8 cellular contexts compared by ENCODE assay signal in genomic region chr2:74250189-74250631, GRCh38. TPM values are rescaled to one million over a fixed set of nuclear protein-coding genes. Genes with fewer than 3 reads are reported as not detected.
A peak's percentile ranks its signal among the peaks of the same experiment; 100 is the strongest.
DNase-seq lines count a peak whose midpoint lies in the region; ATAC-seq and TF ChIP-seq lines count a peak whose summit lies in the region.

No MANE protein-coding gene starts in this region.

- no peaks in the 10 kb centered on the region for H3K36me3 Mint-ChIP-seq in activated CD4-positive, alpha-beta memory T cell treated with anti-CD3 and anti-CD28 coated beads, Interleukin-2, amount 10 ng/mL, durations not matched to agents 7 days and 5 days (ENCODE audit: low read depth)
- no peaks in the 10 kb centered on the region for H3K36me3 Mint-ChIP-seq in endothelial cell (ENCODE audit: low read depth, unreplicated experiment)
- peaks cover 6 to 8% of the 10 kb centered on the region in 2 donors for H3K36me3 Mint-ChIP-seq in naive B cell

- H3K27ac Mint-ChIP-seq in activated CD4-positive, alpha-beta memory T cell treated with anti-CD3 and anti-CD28 coated beads, Interleukin-2, amount 10 ng/mL, durations not matched to agents 7 days and 5 days, result no peak overlapping the region
- no peak overlapping the region for H3K27ac Mint-ChIP-seq in endothelial cell (ENCODE audit: unreplicated experiment)
- H3K27ac Mint-ChIP-seq in naive B cell, result no peak overlapping the region

- peak; percentile 34 for DNase-seq in A172 (ENCODE audit: low spot score)
- DNase-seq in NCI-H2227 (lab: John Stamatoyannopoulos, UW; ENCODE audit: unreplicated experiment), result peak; percentile 65
- DNase-seq in activated CD4-positive, alpha-beta memory T cell treated with anti-CD3 and anti-CD28 coated beads, Interleukin-2, amount 10 ng/mL, durations not matched to agents 7 days and 5 days, result peak; percentile 60
- peak; percentile 46 for DNase-seq in endothelial cell (ENCODE audit: low spot score)
- peak; percentile 32 for DNase-seq in naive B cell
- peak; percentile 63 for DNase-seq in testis

- no peak overlapping the region for H3K4me3 ChIP-seq in testis

- CTCF ChIA-PET in activated CD4-positive, alpha-beta memory T cell treated with anti-CD3 and anti-CD28 coated beads, Interleukin-2, amount 10 ng/mL, durations not matched to agents 7 days and 5 days (lab: Charles Lee), result interaction anchor here (0.6 to 6.0 kb wide), 45 partner anchors 8 to 570 kb away, joined by 3 to 136 read pairs (median 4); partner anchors contain the start of genes DCTN1, MOB1A and STAMBP

- TF ChIP-seq POLR2A in testis (IDR thresholded peaks at IDR 0.05), result no peak

- no peaks in the 10 kb centered on the region for H3K27me3 ChIP-seq in testis

- intact Hi-C loops in testis (cut with DNase I; ENCODE audit: low total_unique reads), result no loop called here

- TF ChIP-seq CTCF in GM12801 (IDR thresholded peaks at IDR 0.05; ENCODE audit: extremely low read depth, insufficient read length) (peak; percentile 19), endothelial cell (IDR thresholded peaks at IDR 0.05; ENCODE audit: unreplicated experiment) (peak; percentile 66), testis (IDR thresholded peaks at IDR 0.05) (peak; percentile 62 to 83 (median 71))

- ATAC-seq in naive B cell (ENCODE audit: low read depth in 2 of 2) (peak; percentile 41 to 64), HG03571 (IDR thresholded peaks at IDR 0.05; ENCODE audit: unreplicated experiment) (no peak)

- H3K9me3 Mint-ChIP-seq in activated CD4-positive, alpha-beta memory T cell treated with anti-CD3 and anti-CD28 coated beads, Interleukin-2, amount 10 ng/mL, durations not matched to agents 7 days and 5 days, result no peaks in the 10 kb centered on the region
- H3K9me3 Mint-ChIP-seq in endothelial cell (ENCODE audit: unreplicated experiment) (no peaks in the 10 kb centered on the region), naive B cell (no peaks in the 10 kb centered on the region)

- POLR2A ChIA-PET in activated CD4-positive, alpha-beta memory T cell treated with anti-CD3 and anti-CD28 coated beads, Interleukin-2, amount 10 ng/mL, durations not matched to agents 7 days and 5 days (lab: Charles Lee), result interaction anchor here (0.9 to 1.7 kb wide), 6 partner anchors 40 to 207 kb away, joined by 3 to 9 read pairs (median 4); partner anchors contain the start of gene MOB1A

- no peaks in the 10 kb centered on the region for H3K27me3 Mint-ChIP-seq in activated CD4-positive, alpha-beta memory T cell treated with anti-CD3 and anti-CD28 coated beads, Interleukin-2, amount 10 ng/mL, durations not matched to agents 7 days and 5 days
- peaks cover 8% of the 10 kb centered on the region for H3K27me3 Mint-ChIP-seq in endothelial cell (ENCODE audit: unreplicated experiment)
- no peaks in the 10 kb centered on the region for H3K27me3 Mint-ChIP-seq in naive B cell

- peaks cover 8% of the 10 kb centered on the region for H3K4me1 Mint-ChIP-seq in activated CD4-positive, alpha-beta memory T cell treated with anti-CD3 and anti-CD28 coated beads, Interleukin-2, amount 10 ng/mL, durations not matched to agents 7 days and 5 days
- H3K4me1 Mint-ChIP-seq in endothelial cell (ENCODE audit: unreplicated experiment), result no peaks in the 10 kb centered on the region
- peaks cover 3 to 4% (median 3%) of the 10 kb centered on the region in 3 donors for H3K4me1 Mint-ChIP-seq in naive B cell

- H3K27ac ChIP-seq in testis, result no peak overlapping the region

- 48 to 66% methylated on average over 10 of the region's 10 CpGs for WGBS in testis, 2 donors

- H3K4me3 Mint-ChIP-seq in activated CD4-positive, alpha-beta memory T cell treated with anti-CD3 and anti-CD28 coated beads, Interleukin-2, amount 10 ng/mL, durations not matched to agents 7 days and 5 days, result no peak overlapping the region
- no peak overlapping the region for H3K4me3 Mint-ChIP-seq in endothelial cell (ENCODE audit: unreplicated experiment)
- no peak overlapping the region for H3K4me3 Mint-ChIP-seq in naive B cell

- no peaks in the 10 kb centered on the region for H3K4me1 ChIP-seq in testis

- no peaks in the 10 kb centered on the region for H3K36me3 ChIP-seq in testis (ENCODE audit: low read depth, missing control alignments)

- no peaks in the 10 kb centered on the region for H3K9me3 ChIP-seq in testis

RNA-seq across cellular contexts. Expression of gene MTHFD2, which starts 51.8 kb away (rescaled TPM):
- total RNA-seq in A172 (2014; rRNA removed; shearing (Covaris generic)), result 91.8 and 104 TPM in 2 replicates
- 100 to 1,000 TPM; 264 to 277 TPM for total RNA-seq in activated CD4-positive, alpha-beta memory T cell treated with anti-CD3 and anti-CD28 coated beads, Interleukin-2, amount 10 ng/mL, durations not matched to agents 7 days and 5 days
- total RNA-seq in endothelial cell (ENCODE audit: unreplicated experiment) (20.0 TPM), testis (10 to 100 TPM; 19.0 to 23.2 TPM)
- polyA plus RNA-seq in naive B cell (ENCODE audit: low read depth in 6 of 6) (1 to 10 TPM; 1.4 to 8.0 (median 4.6) TPM), testis (ENCODE audit: insufficient read depth, low read depth, low replicate concordance) (39.3 TPM)

Comparison
In these comparisons a context has a peak if more than half of its experiments do, and no peak if none do; other contexts are left out.
1. CTCF ChIP-seq: peak in every context shown above with its lines; median percentile 71 in testis; 66 in endothelial cell; 19 in GM12801.